28 cellular contexts compared by ENCODE assay signal in the genomic region with DNA sequence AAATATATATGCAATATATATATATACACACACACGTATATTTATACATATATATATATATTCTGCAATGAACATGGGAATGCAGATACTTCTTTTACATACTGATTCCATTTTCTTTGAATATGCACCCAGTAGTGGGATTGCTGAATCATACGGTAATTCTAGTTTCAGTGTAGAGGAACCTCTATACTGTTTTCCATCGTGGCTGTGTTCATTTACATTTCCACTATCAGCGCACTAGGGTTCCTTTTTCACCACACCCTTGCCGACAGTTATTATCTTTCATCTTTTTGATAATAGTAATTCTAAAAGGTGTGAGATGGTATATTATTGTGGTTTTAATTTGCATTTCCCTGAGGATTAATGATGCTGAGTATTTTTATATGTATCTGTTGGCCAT.
"Had no signal": no experiment of that assay in that cellular context is flagged by ENCODE, and none has a peak within 500 bp of the region (broad histone marks: within the 10 kb centered on the region; RNA-seq: fewer than 3 reads in every experiment).

No MANE protein-coding gene starts in this region.

- ATAC-seq: activated CD8-positive, alpha-beta T cell treated with anti-CD3 and anti-CD28 coated beads, Interleukin-2, amount 10 ng/mL, durations not matched to agents 7 days and 5 days; activated naive CD8-positive, alpha-beta T cell treated with anti-CD3 and anti-CD28 coated beads, Interleukin-2, amount 50 U/mL, for 24 hours; body of pancreas; PC-3 had no signal

- H3K27ac ChIP-seq: ascending aorta, body of pancreas, VCaP had no signal

- H3K27ac Mint-ChIP-seq: activated CD8-positive, alpha-beta T cell treated with anti-CD3 and anti-CD28 coated beads, Interleukin-2, amount 10 ng/mL, durations not matched to agents 7 days and 5 days; activated naive CD4-positive, alpha-beta T cell treated with anti-CD3 and anti-CD28 coated beads, Interleukin-2, amount 50 U/mL, for 72 hours; activated naive CD8-positive, alpha-beta T cell treated with anti-CD3 and anti-CD28 coated beads, Interleukin-2, amount 50 U/mL, for 24 hours; activated T-cell treated with anti-CD3 and anti-CD28 coated beads, Interleukin-2, amount 50 U/mL, for 24 hours; activated T-helper 1 cell treated with anti-CD3 and anti-CD28 coated beads, Interleukin-12 subunit alpha, Interleukin-12 subunit beta, Interleukin-2, Interleukin-4 antibody, amounts not matched to agents 30 ng/mL and 10 ng/mL and 1 ng/mL, durations not matched to agents 14 hours and 24 hours and 36 hours; T-helper 1 cell treated with Interleukin-12 subunit alpha and Interleukin-12 subunit beta and Interleukin-4 antibody, amounts not matched to agents 30 μg/mL and 1 μg/mL, for 36 hours had no signal

- H3K27me3 Mint-ChIP-seq: activated naive CD8-positive, alpha-beta T cell treated with anti-CD3 and anti-CD28 coated beads, Interleukin-2, amount 50 U/mL, for 24 hours; activated T-cell treated with anti-CD3 and anti-CD28 coated beads, Interleukin-2, amount 50 U/mL, for 24 hours; central memory CD8-positive, alpha-beta T cell had no signal

- DNase-seq: activated CD4-positive, alpha-beta T cell treated with anti-CD3 and anti-CD28 coated beads for 4 hours; activated CD4-positive, alpha-beta T cell treated with anti-CD3 and anti-CD28 coated beads, Interleukin-2, amount 50 U/mL, for 4 hours; activated CD8-positive, alpha-beta memory T cell treated with anti-CD3 and anti-CD28 coated beads, Interleukin-2, amount 50 U/mL, for 48 hours; activated CD8-positive, alpha-beta T cell treated with anti-CD3 and anti-CD28 coated beads, Interleukin-2, amount 10 ng/mL, durations not matched to agents 7 days and 5 days; activated effector memory CD4-positive, alpha-beta T cell treated with anti-CD3 and anti-CD28 coated beads, Interleukin-2, amount 50 U/mL, for 16 hours; activated naive CD4-positive, alpha-beta T cell treated with Interleukin-2 at 50 U/mL for 16 hours; activated naive CD8-positive, alpha-beta T cell treated with anti-CD3 and anti-CD28 coated beads, Interleukin-2, amount 50 U/mL, for 24 hours; activated T-cell treated with anti-CD3 and anti-CD28 coated beads, Interleukin-2, amount 50 U/mL, for 24 hours; amniotic stem cell; body of pancreas; KBM-7; NCI-H1092; NCI-H1417; NCI-H1930; NCI-H2107; NCI-H2171 treated with DMSO at 0.1 percent for 48 hours; NCI-H345; NCI-H510A; NCI-H526 treated with DMSO at 0.1 percent for 48 hours; NCI-H82; PC-3; SHP77 had no signal

- H3K4me3 ChIP-seq: ascending aorta, body of pancreas had no signal

- H3K4me1 ChIP-seq: ascending aorta, body of pancreas had no signal

- H3K9me3 Mint-ChIP-seq: activated naive CD8-positive, alpha-beta T cell treated with anti-CD3 and anti-CD28 coated beads, Interleukin-2, amount 50 U/mL, for 24 hours; activated T-cell treated with anti-CD3 and anti-CD28 coated beads, Interleukin-2, amount 50 U/mL, for 24 hours; activated T-helper 1 cell treated with anti-CD3 and anti-CD28 coated beads, Interleukin-12 subunit alpha, Interleukin-12 subunit beta, Interleukin-2, Interleukin-4 antibody, amounts not matched to agents 30 ng/mL and 10 ng/mL and 1 ng/mL, durations not matched to agents 14 hours and 24 hours and 36 hours; central memory CD8-positive, alpha-beta T cell had no signal

- H3K36me3 ChIP-seq: ascending aorta had no signal

- H3K4me3 Mint-ChIP-seq: activated CD8-positive, alpha-beta T cell treated with anti-CD3 and anti-CD28 coated beads, Interleukin-2, amount 10 ng/mL, durations not matched to agents 7 days and 5 days; activated naive CD8-positive, alpha-beta T cell treated with anti-CD3 and anti-CD28 coated beads, Interleukin-2, amount 50 U/mL, for 24 hours; activated T-cell treated with anti-CD3 and anti-CD28 coated beads, Interleukin-2, amount 50 U/mL, for 24 hours; activated T-helper 1 cell treated with anti-CD3 and anti-CD28 coated beads, Interleukin-12 subunit alpha, Interleukin-12 subunit beta, Interleukin-2, Interleukin-4 antibody, amounts not matched to agents 30 ng/mL and 10 ng/mL and 1 ng/mL, durations not matched to agents 14 hours and 24 hours and 36 hours; central memory CD8-positive, alpha-beta T cell; T-helper 1 cell treated with Interleukin-12 subunit alpha and Interleukin-12 subunit beta and Interleukin-4 antibody, amounts not matched to agents 30 μg/mL and 1 μg/mL, for 36 hours had no signal

- H3K9me3 ChIP-seq: ascending aorta, body of pancreas had no signal
